10 cellular contexts compared by ENCODE assay signal in genomic region chr1:203084588-203085527, GRCh38. TPM values are rescaled to one million over a fixed set of nuclear protein-coding genes. Genes with fewer than 3 reads are reported as not detected.
DNase-seq lines count a peak whose midpoint lies in the region; ATAC-seq and TF ChIP-seq lines count a peak whose summit lies in the region.
"Had no signal": no experiment of that assay in that cellular context is flagged by ENCODE, and none has a peak within 500 bp of the region (broad histone marks: within the 10 kb centered on the region; RNA-seq: fewer than 3 reads in every experiment).

No MANE protein-coding gene starts in this region.

- DNase-seq in A673 (ENCODE audit: low spot score) (peak; percentile 34), WERI-Rb-1 (peak; percentile 87), iPS-NIHi7 (ENCODE audit: extremely low spot score) (peak; percentile 84), SIG-M5 (lab: John Stamatoyannopoulos, UW) (no peak)
- DNase-seq: activated naive CD8-positive, alpha-beta T cell treated with anti-CD3 and anti-CD28 coated beads, Interleukin-2, amount 10 ng/mL, durations not matched to agents 7 days and 5 days had no signal

- BruUV-seq in A673 (replicated peaks; lab: Mats Ljungman, UMichigan) = no TSS peak

- peaks cover 4% of the 10 kb centered on the region for H3K27me3 ChIP-seq in A673 (replicated peaks; ENCODE audit: insufficient read depth, low read depth, low read length, poor library complexity)
- no peaks in the 10 kb centered on the region for H3K27me3 ChIP-seq in WERI-Rb-1 (ENCODE audit: insufficient read depth, low read depth, severe bottlenecking)

- H3K4me3 ChIP-seq in A673 (ENCODE audit: low read depth, low read length, poor library complexity, severe bottlenecking) = no peak overlapping the region
- no peak overlapping the region for H3K4me3 ChIP-seq in WERI-Rb-1 (ENCODE audit: low read depth, low read length)

- CTCF ChIA-PET in A673 (lab: Charles Lee) = interaction anchor here (0.6 to 1.2 kb wide), 3 partner anchors 21 to 61 kb away, joined by 3 to 4 read pairs (median 4); partner anchors contain the start of gene ADORA1

- H3K27ac ChIP-seq in A673 (ENCODE audit: low read depth, low read length, poor library complexity, severe bottlenecking) = no peak overlapping the region
- H3K27ac ChIP-seq in WERI-Rb-1 = peak overlapping the region; percentile 82

- TF ChIP-seq CTCF in A673 (conservative IDR thresholded peaks at IDR 0.05; ENCODE audit: low read depth, low read length) (peak; percentile 73), GM12873 (IDR thresholded peaks at IDR 0.05; ENCODE audit: insufficient read depth, low read depth, low read length, missing control alignments) (peak; percentile 87), WERI-Rb-1 (IDR thresholded peaks at IDR 0.05; ENCODE audit: low read depth, low read length) (peak; percentile 100)

- intact Hi-C loops in A673 (cut with micrococcal nuclease; ENCODE audit: unreplicated experiment) = no loop called here

- POLR2A ChIA-PET in A673 (lab: Charles Lee; ENCODE audit: low non-redundant PET) = interaction anchor here (0.6 kb wide), 1 partner anchor 34 kb away, joined by 3 read pairs; no protein-coding TSS in a partner anchor

- no peaks in the 10 kb centered on the region for H3K36me3 ChIP-seq in A673 (ENCODE audit: insufficient read depth, low read length, poor library complexity, severe bottlenecking)
- peaks cover 4% of the 10 kb centered on the region; the same call in 1 of the 2 replicates for H3K36me3 ChIP-seq in WERI-Rb-1

- ATAC-seq in HG02973 (IDR thresholded peaks at IDR 0.05; ENCODE audit: unreplicated experiment) = no peak
- ATAC-seq in GM18511 (IDR thresholded peaks at IDR 0.05; ENCODE audit: unreplicated experiment) = no peak
- no peak for ATAC-seq in HG03039 (IDR thresholded peaks at IDR 0.05; ENCODE audit: unreplicated experiment)

- no peaks in the 10 kb centered on the region for H3K4me1 ChIP-seq in A673 (ENCODE audit: insufficient read depth, low read length, poor library complexity, severe bottlenecking)

- H3K9me3 ChIP-seq in A673 (ENCODE audit: low read depth, low read length, poor library complexity, severe bottlenecking) (no peaks in the 10 kb centered on the region), WERI-Rb-1 (ENCODE audit: severe bottlenecking) (no peaks in the 10 kb centered on the region)

RNA-seq across cellular contexts. Expression of gene MYOG, which starts 1.0 kb away (rescaled TPM):
- not detected in 2 replicates for total RNA-seq in A673 (2021)
- total RNA-seq: activated naive CD8-positive, alpha-beta T cell treated with anti-CD3 and anti-CD28 coated beads, Interleukin-2, amount 10 ng/mL, durations not matched to agents 7 days and 5 days; subcutaneous adipose tissue had no signal

RNA-seq across cellular contexts. Expression of gene ADORA1, which starts 42.7 kb away (rescaled TPM):
- total RNA-seq in A673 (2021) = 0.74 and 1.2 TPM in 2 replicates
- total RNA-seq: activated naive CD8-positive, alpha-beta T cell treated with anti-CD3 and anti-CD28 coated beads, Interleukin-2, amount 10 ng/mL, durations not matched to agents 7 days and 5 days had no signal

RNA-seq across cellular contexts. Expression of gene PPFIA4, which starts 58.6 kb away (rescaled TPM):
- 2.5 and 3.0 TPM in 2 replicates for total RNA-seq in A673 (2021)
